ENCODE assay signal across 8 cellular contexts in the genomic region with DNA sequence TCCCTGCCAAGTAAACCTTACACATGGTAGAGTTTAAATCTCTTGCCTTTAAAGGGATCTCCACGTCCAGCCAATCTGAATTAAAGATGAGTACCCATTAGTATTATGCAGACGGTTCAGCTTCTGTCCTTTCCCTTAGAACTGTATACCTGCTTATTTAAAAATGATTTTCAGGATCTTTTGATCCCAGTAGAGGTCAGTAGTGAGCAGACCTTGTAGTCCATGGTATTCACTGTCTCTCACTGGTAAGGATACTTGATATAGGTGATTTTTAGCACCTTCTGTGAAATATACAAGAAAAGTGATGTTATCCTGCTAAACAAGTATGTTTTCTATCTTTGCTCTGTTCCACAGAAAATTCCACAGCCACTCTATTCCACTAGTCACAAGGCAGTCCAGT.
A peak's percentile ranks its signal among the peaks of the same experiment; 100 is the strongest.
DNase-seq lines count a peak whose midpoint lies in the region; ATAC-seq and TF ChIP-seq lines count a peak whose summit lies in the region.

No MANE protein-coding gene starts in this region.

- CTCF ChIA-PET in A673 (lab: Charles Lee), result no interaction called here

- H3K36me3 ChIP-seq in A673 (ENCODE audit: insufficient read depth, low read length, poor library complexity, severe bottlenecking), result no peaks in the 10 kb centered on the region
- no peaks in the 10 kb centered on the region for H3K36me3 ChIP-seq in neural cell (ENCODE audit: insufficient read depth, low read length)

- no peak for TF ChIP-seq EP300 in neural cell (conservative IDR thresholded peaks at IDR 0.05; ENCODE audit: poor library complexity, severe bottlenecking)

- TF ChIP-seq RAD21 in neural cell (conservative IDR thresholded peaks at IDR 0.05), result peak; percentile 53

- no peaks in the 10 kb centered on the region for H4K20me1 ChIP-seq in neural cell (ENCODE audit: insufficient read depth)

- no TSS peak for BruUV-seq in A673 (replicated peaks; lab: Mats Ljungman, UMichigan)

- no peaks in the 10 kb centered on the region for H3F3A ChIP-seq in neural cell (ENCODE audit: insufficient read depth, low read length, poor library complexity, severe bottlenecking)

- no peaks in the 10 kb centered on the region for H3K9me3 ChIP-seq in A673 (ENCODE audit: low read depth, low read length, poor library complexity, severe bottlenecking)
- no peaks in the 10 kb centered on the region for H3K9me3 ChIP-seq in neural cell (ENCODE audit: low read length)

- no peaks in the 10 kb centered on the region for H3K9me2 ChIP-seq in neural cell (ENCODE audit: insufficient read depth, low read length)

- no peak overlapping the region for H3K4me2 ChIP-seq in neural cell (ENCODE audit: low read length)

- no peak overlapping the region for H2AFZ ChIP-seq in neural cell (ENCODE audit: low read depth, low read length)

- H3K4me3 ChIP-seq in A673 (ENCODE audit: low read depth, low read length, poor library complexity, severe bottlenecking), result no peak overlapping the region
- H3K4me3 ChIP-seq in dorsolateral prefrontal cortex, result no peak overlapping the region
- H3K4me3 ChIP-seq in neural cell (ENCODE audit: low read length), result no peak overlapping the region

- no peak overlapping the region for H3K27ac ChIP-seq in A673 (ENCODE audit: low read depth, low read length, poor library complexity, severe bottlenecking)
- H3K27ac ChIP-seq in dorsolateral prefrontal cortex, result peak overlapping the region in 1 of 59 donors; percentile 15
- no peak overlapping the region for H3K27ac ChIP-seq in neural cell (ENCODE audit: low read length)

- POLR2A ChIA-PET in A673 (lab: Charles Lee; ENCODE audit: low non-redundant PET), result no interaction called here

- intact Hi-C loops in A673 (cut with micrococcal nuclease; ENCODE audit: unreplicated experiment), result loop anchor here (5.0 to 10.0 kb wide), 4 partner anchors 721 to 1544 kb away; no protein-coding TSS in a partner anchor
- intact Hi-C loops in dorsolateral prefrontal cortex (cut with DNase I), result no loop called here

- DNase-seq in A673 (ENCODE audit: low spot score) (peak; percentile 67), NCI-H526 treated with DMSO at 0.1 percent for 48 hours (lab: John Stamatoyannopoulos, UW) (peak; percentile 28), dorsolateral prefrontal cortex (no peak)
- no peak for DNase-seq in activated CD4-positive, alpha-beta T cell treated with anti-CD3 and anti-CD28 coated beads, Interleukin-2, amount 50 U/mL, for 4 hours

- H3K27me3 ChIP-seq in A673 (replicated peaks; ENCODE audit: insufficient read depth, low read depth, low read length, poor library complexity) (no peaks in the 10 kb centered on the region), dorsolateral prefrontal cortex (no peaks in the 10 kb centered on the region), neural cell (ENCODE audit: insufficient read depth, low read depth, low read length) (no peaks in the 10 kb centered on the region)

- peak; percentile 84 for ATAC-seq in GM18511 (IDR thresholded peaks at IDR 0.05; ENCODE audit: unreplicated experiment)
- ATAC-seq in HG03064 (IDR thresholded peaks at IDR 0.05; ENCODE audit: low read depth, unreplicated experiment), result peak; percentile 64
- ATAC-seq in GM21447 (IDR thresholded peaks at IDR 0.05; ENCODE audit: unreplicated experiment), result no peak

- no peaks in the 10 kb centered on the region for H3K79me2 ChIP-seq in neural cell (replicated peaks; ENCODE audit: insufficient read depth, low read length)

- no peak overlapping the region for H3K9ac ChIP-seq in neural cell (ENCODE audit: low read length)

- TF ChIP-seq CTCF in A673 (conservative IDR thresholded peaks at IDR 0.05; ENCODE audit: low read depth, low read length), result peak; percentile 65
- peak in 46 of 56 donors; percentile 7 to 52 (median 33) for TF ChIP-seq CTCF in dorsolateral prefrontal cortex (IDR thresholded peaks at IDR 0.05 in 54 of 56, conservative IDR thresholded peaks at IDR 0.05 in 2 of 56; ENCODE audit: low read depth in 1 of 56, partially characterized antibody in 56 of 56)
- peak; percentile 45 for TF ChIP-seq CTCF in neural cell (IDR thresholded peaks at IDR 0.05; ENCODE audit: poor library complexity, severe bottlenecking)

- no peaks in the 10 kb centered on the region for H3K4me1 ChIP-seq in A673 (ENCODE audit: insufficient read depth, low read length, poor library complexity, severe bottlenecking)

TF ChIP-seq in neural cell, 6 proteins besides CTCF, POLR2A, EP300 and RAD21:
- TF ChIP-seq POLR2AphosphoS5 (IDR thresholded peaks at IDR 0.05) (no peak), EZH2 (IDR thresholded peaks at IDR 0.05; ENCODE audit: borderline replicate concordance, insufficient read depth, low read length, poor library complexity, severe bottlenecking) (no peak), TAF1 (IDR thresholded peaks at IDR 0.05; ENCODE audit: low read depth) (no peak), SMC3 (conservative IDR thresholded peaks at IDR 0.05; ENCODE audit: poor library complexity) (no peak)

Comparison
In these comparisons a context has a peak if more than half of its experiments do, and no peak if none do; other contexts are left out.
1. DNase-seq: peak in A673 (single experiment) and NCI-H526 treated with DMSO at 0.1 percent for 48 hours (single experiment); none in dorsolateral prefrontal cortex (0 of 10) and activated CD4-positive, alpha-beta T cell treated with anti-CD3 and anti-CD28 coated beads, Interleukin-2, amount 50 U/mL, for 4 hours (0 of 2).
2. Peak in every context shown above with its lines, with median percentiles within 50 percentile points of each other: CTCF ChIP-seq.